In genomic region chr12:98894412-98895085, GRCh38 we compare ENCODE assay signal across 9 cellular contexts.
A peak's percentile ranks its signal among the peaks of the same experiment; 100 is the strongest.
DNase-seq lines count a peak whose midpoint lies in the region; ATAC-seq and TF ChIP-seq lines count a peak whose summit lies in the region.
"Had no signal": no experiment of that assay in that cellular context is flagged by ENCODE, and none has a peak within 500 bp of the region (broad histone marks: within the 10 kb centered on the region; RNA-seq: fewer than 3 reads in every experiment).

No MANE protein-coding gene starts in this region.

- DNase-seq in ELF-1 (ENCODE audit: low read depth, low spot score): peak; percentile 34
- DNase-seq in NCI-H1105 treated with DMSO at 0.1 percent for 48 hours (lab: John Stamatoyannopoulos, UW): peak; percentile 79
- peak in 1 of 2 donors; percentile 0 for DNase-seq in foreskin keratinocyte
- peak; percentile 50 to 95 (median 62) for DNase-seq in posterior cingulate gyrus
- DNase-seq in T-helper 2 cell treated with Interferon-gamma antibody and Interleukin-4, amounts not matched to agents 5 μg/mL and 100 μg/mL, for 36 hours (ENCODE audit: low spot score): no peak
- no peak for DNase-seq in MV-4-11 (lab: John Stamatoyannopoulos, UW)
- no peak for DNase-seq in CD4-positive, alpha-beta T cell
- no peak for DNase-seq in natural killer cell treated with Interleukin-12 subunit alpha and Interleukin-12 subunit beta and Interleukin-15 and Interleukin-18, amount 100 ng/mL, for 72 hours (ENCODE audit: low spot score)

- intact Hi-C loops in posterior cingulate gyrus (cut with DNase I): loop anchor here (10.0 kb wide), 1 partner anchor 150 kb away; no protein-coding TSS in a partner anchor
- intact Hi-C loops in CD4-positive, alpha-beta T cell (cut with DNase I, micrococcal nuclease): no loop called here

- H3K27ac ChIP-seq in foreskin keratinocyte: no peak overlapping the region
- H3K27ac ChIP-seq in CD4-positive, alpha-beta T cell (ENCODE audit: low read depth, low read length): no peak overlapping the region
- H3K27ac ChIP-seq: neutrophil had no signal

- H3K27ac Mint-ChIP-seq in T-helper 2 cell treated with Interferon-gamma antibody and Interleukin-4, amounts not matched to agents 5 μg/mL and 100 μg/mL, for 36 hours: no peak overlapping the region
- H3K27ac Mint-ChIP-seq in CD4-positive, alpha-beta T cell: no peak overlapping the region
- no peak overlapping the region for H3K27ac Mint-ChIP-seq in natural killer cell treated with Interleukin-12 subunit alpha and Interleukin-12 subunit beta and Interleukin-15 and Interleukin-18, amount 100 ng/mL, for 72 hours

- peaks cover 75% of the 10 kb centered on the region for H3K27me3 ChIP-seq in foreskin keratinocyte
- peaks cover 60% of the 10 kb centered on the region for H3K27me3 ChIP-seq in CD4-positive, alpha-beta T cell (ENCODE audit: control insufficient read depth, insufficient read depth, low read length)

- no peaks in the 10 kb centered on the region for H3K9me3 ChIP-seq in CD4-positive, alpha-beta T cell (ENCODE audit: control insufficient read depth, low read length)
- H3K9me3 ChIP-seq: neutrophil had no signal

- no peak for TF ChIP-seq CTCF in foreskin keratinocyte (conservative IDR thresholded peaks at IDR 0.05)
- TF ChIP-seq CTCF in CD4-positive, alpha-beta T cell (IDR thresholded peaks at IDR 0.05): no peak

- CTCF ChIA-PET in CD4-positive, alpha-beta T cell (lab: Charles Lee): no interaction called here

- peaks cover 67% of the 10 kb centered on the region for H3K27me3 Mint-ChIP-seq in T-helper 2 cell treated with Interferon-gamma antibody and Interleukin-4, amounts not matched to agents 5 μg/mL and 100 μg/mL, for 36 hours (ENCODE audit: low read depth)
- peaks cover 76% of the 10 kb centered on the region for H3K27me3 Mint-ChIP-seq in CD4-positive, alpha-beta T cell
- peaks cover 34 to 51% of the 10 kb centered on the region in 2 donors for H3K27me3 Mint-ChIP-seq in natural killer cell treated with Interleukin-12 subunit alpha and Interleukin-12 subunit beta and Interleukin-15 and Interleukin-18, amount 100 ng/mL, for 72 hours

- H3K36me3 Mint-ChIP-seq in T-helper 2 cell treated with Interferon-gamma antibody and Interleukin-4, amounts not matched to agents 5 μg/mL and 100 μg/mL, for 36 hours (ENCODE audit: low read depth): no peaks in the 10 kb centered on the region
- H3K36me3 Mint-ChIP-seq in CD4-positive, alpha-beta T cell (ENCODE audit: low read depth): no peaks in the 10 kb centered on the region
- peaks cover 4% of the 10 kb centered on the region for H3K36me3 Mint-ChIP-seq in natural killer cell treated with Interleukin-12 subunit alpha and Interleukin-12 subunit beta and Interleukin-15 and Interleukin-18, amount 100 ng/mL, for 72 hours

- peaks cover 5% of the 10 kb centered on the region for H3K4me1 Mint-ChIP-seq in T-helper 2 cell treated with Interferon-gamma antibody and Interleukin-4, amounts not matched to agents 5 μg/mL and 100 μg/mL, for 36 hours (ENCODE audit: low read depth)
- H3K4me1 Mint-ChIP-seq in CD4-positive, alpha-beta T cell (ENCODE audit: low read depth): no peaks in the 10 kb centered on the region
- no peaks in the 10 kb centered on the region for H3K4me1 Mint-ChIP-seq in natural killer cell treated with Interleukin-12 subunit alpha and Interleukin-12 subunit beta and Interleukin-15 and Interleukin-18, amount 100 ng/mL, for 72 hours (ENCODE audit: low read depth in 2 of 2)

- no peaks in the 10 kb centered on the region for H3K9me3 Mint-ChIP-seq in T-helper 2 cell treated with Interferon-gamma antibody and Interleukin-4, amounts not matched to agents 5 μg/mL and 100 μg/mL, for 36 hours
- H3K9me3 Mint-ChIP-seq in CD4-positive, alpha-beta T cell: no peaks in the 10 kb centered on the region
- peaks cover 3% of the 10 kb centered on the region for H3K9me3 Mint-ChIP-seq in natural killer cell treated with Interleukin-12 subunit alpha and Interleukin-12 subunit beta and Interleukin-15 and Interleukin-18, amount 100 ng/mL, for 72 hours

- no peaks in the 10 kb centered on the region for H3K4me1 ChIP-seq in foreskin keratinocyte

- H3K4me3 Mint-ChIP-seq in T-helper 2 cell treated with Interferon-gamma antibody and Interleukin-4, amounts not matched to agents 5 μg/mL and 100 μg/mL, for 36 hours: no peak overlapping the region
- H3K4me3 Mint-ChIP-seq in CD4-positive, alpha-beta T cell: no peak overlapping the region
- no peak overlapping the region for H3K4me3 Mint-ChIP-seq in natural killer cell treated with Interleukin-12 subunit alpha and Interleukin-12 subunit beta and Interleukin-15 and Interleukin-18, amount 100 ng/mL, for 72 hours

- POLR2A ChIA-PET in CD4-positive, alpha-beta T cell (lab: Charles Lee): no interaction called here

- ATAC-seq in foreskin keratinocyte: peak; percentile 55
- no peak for ATAC-seq in CD4-positive, alpha-beta T cell (ENCODE audit: poor library complexity)
- ATAC-seq in natural killer cell treated with Interleukin-12 subunit alpha and Interleukin-12 subunit beta and Interleukin-15 and Interleukin-18, amount 100 ng/mL, for 72 hours: no peak

Comparison
In these comparisons a context has a peak if more than half of its experiments do, and no peak if none do; other contexts are left out.
1. DNase-seq: peak in ELF-1 (single experiment), NCI-H1105 treated with DMSO at 0.1 percent for 48 hours (single experiment) and posterior cingulate gyrus (10 of 10); none in T-helper 2 cell treated with Interferon-gamma antibody and Interleukin-4, amounts not matched to agents 5 μg/mL and 100 μg/mL, for 36 hours (single experiment), MV-4-11 (single experiment), CD4-positive, alpha-beta T cell (0 of 10) and natural killer cell treated with Interleukin-12 subunit alpha and Interleukin-12 subunit beta and Interleukin-15 and Interleukin-18, amount 100 ng/mL, for 72 hours (single experiment).